Comparison of ENCODE assay signal across 1 cellular context in the genomic region with DNA sequence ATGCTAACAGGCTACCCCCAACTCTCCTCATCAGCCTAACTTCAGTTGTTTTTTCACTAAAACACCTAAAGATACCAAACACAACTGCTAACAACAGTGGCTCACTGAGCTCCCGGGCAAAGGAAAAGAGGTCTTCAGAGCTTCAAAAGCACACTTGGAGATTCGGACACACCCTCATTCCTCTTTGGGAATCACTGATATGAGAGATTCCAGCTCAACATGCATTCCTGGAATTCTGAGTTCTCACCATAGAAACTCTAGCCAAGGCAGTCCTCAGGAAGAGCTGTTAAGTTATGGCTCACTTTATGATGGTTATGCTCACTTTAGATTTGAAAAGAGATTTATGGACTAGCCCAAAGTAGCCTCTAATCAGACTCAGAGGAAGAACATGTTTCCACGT.
TF ChIP-seq lines count a peak whose summit lies in the region.

No MANE protein-coding gene starts in this region.

TF ChIP-seq in IMR-90, 13 proteins besides CTCF, POLR2A, EP300 and RAD21:
- TF ChIP-seq BHLHE40 (IDR thresholded peaks at IDR 0.05; ENCODE audit: low read depth, low read length), result no peak
